ENCODE assay signal across 18 cellular contexts in the genomic region with DNA sequence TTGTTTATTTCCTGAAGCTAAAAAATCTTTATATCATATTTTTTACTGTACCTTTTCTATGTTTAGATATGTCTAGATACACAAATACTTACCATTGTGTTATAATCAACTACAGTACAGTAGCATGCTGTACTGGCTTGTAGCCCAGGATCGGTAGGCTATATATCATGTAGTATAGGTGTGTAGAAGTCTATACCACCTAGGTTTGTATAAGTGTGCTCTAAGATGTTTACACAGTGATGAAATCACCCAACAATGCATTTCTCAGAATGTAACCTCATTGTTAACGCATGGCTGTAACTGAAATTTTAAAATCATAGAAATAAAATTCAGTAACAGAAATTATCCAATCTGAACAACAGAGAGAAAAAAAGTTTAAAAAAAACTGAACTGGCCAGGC. TPM values are rescaled to one million over a fixed set of nuclear protein-coding genes. Genes with fewer than 3 reads are reported as not detected.
DNase-seq lines count a peak whose midpoint lies in the region; ATAC-seq, FAIRE-seq and TF ChIP-seq lines count a peak whose summit lies in the region.
"Had no signal": no experiment of that assay in that cellular context is flagged by ENCODE, and none has a peak within 500 bp of the region (broad histone marks: within the 10 kb centered on the region; RNA-seq: fewer than 3 reads in every experiment).

No MANE protein-coding gene starts in this region.

- H3F3A ChIP-seq in PC-3 (ENCODE audit: low read length, unreplicated experiment): no peaks in the 10 kb centered on the region

- H3K4me3 ChIP-seq in PC-3 (ENCODE audit: low read length): no peak overlapping the region
- no peak overlapping the region for H3K4me3 ChIP-seq in bronchial epithelial cell (ENCODE audit: low read depth, low read length)
- H3K4me3 ChIP-seq: BLaER1 treated with 17β-estradiol and CSF1 and Interleukin-3, amounts not matched to agents 10 nM and 100 nM; GM12878 had no signal

- peaks cover 18% of the 10 kb centered on the region for H3K4me1 ChIP-seq in PC-3 (ENCODE audit: insufficient read depth, low read length)

- no peaks in the 10 kb centered on the region for H4K20me1 ChIP-seq in PC-3 (ENCODE audit: low read length)

- H3K36me3 ChIP-seq in PC-3 (ENCODE audit: low read depth, low read length): peaks cover 14% of the 10 kb centered on the region; the same call in 1 of the 2 replicates
- peaks cover 7% of the 10 kb centered on the region for H3K36me3 ChIP-seq in bronchial epithelial cell (ENCODE audit: control insufficient read depth, insufficient read depth, low read length)

- TF ChIP-seq CTCF in PC-3 (conservative IDR thresholded peaks at IDR 0.05; ENCODE audit: low read depth, low read length) (no peak), bronchial epithelial cell (IDR thresholded peaks at IDR 0.05; ENCODE audit: insufficient read depth, low read length, severe bottlenecking) (no peak)

- H3K9me3 ChIP-seq in PC-3 (ENCODE audit: low read length): no peaks in the 10 kb centered on the region
- H3K9me3 ChIP-seq: BLaER1 treated with 17β-estradiol and CSF1 and Interleukin-3, amounts not matched to agents 10 nM and 100 nM had no signal

- peak overlapping the region; percentile 19; the same call in 1 of the 2 replicates for H3K4me2 ChIP-seq in PC-3 (ENCODE audit: low read length)
- H3K4me2 ChIP-seq: BLaER1 treated with 17β-estradiol and CSF1 and Interleukin-3, amounts not matched to agents 10 nM and 100 nM had no signal

- no peak overlapping the region for H3K9ac ChIP-seq in PC-3 (ENCODE audit: low read length)
- H3K9ac ChIP-seq: BLaER1 treated with 17β-estradiol and CSF1 and Interleukin-3, amounts not matched to agents 10 nM and 100 nM had no signal

- H2AFZ ChIP-seq in PC-3 (ENCODE audit: low read length): no peak overlapping the region

- POLR2A ChIA-PET in PC-3 (lab: Charles Lee; ENCODE audit: unreplicated experiment): no interaction called here

- no peaks in the 10 kb centered on the region for H3K9me2 ChIP-seq in PC-3 (replicated peaks; ENCODE audit: low read length)

- no peaks in the 10 kb centered on the region for H3K27me3 ChIP-seq in PC-3 (ENCODE audit: low read length)
- no peaks in the 10 kb centered on the region for H3K27me3 ChIP-seq in bronchial epithelial cell (ENCODE audit: control insufficient read depth, insufficient read depth, low read length)
- H3K27me3 ChIP-seq: BLaER1 treated with 17β-estradiol and CSF1 and Interleukin-3, amounts not matched to agents 10 nM and 100 nM had no signal

- no TSS peak for BruUV-seq in PC-3 (replicated peaks; lab: Mats Ljungman, UMichigan)

- no peaks in the 10 kb centered on the region for H3K79me2 ChIP-seq in PC-3 (ENCODE audit: low read length)

- CTCF ChIA-PET in PC-3 (lab: Charles Lee): no interaction called here

- DNase-seq in PC-3 (peak; percentile 83), bronchial epithelial cell (ENCODE audit: low read depth) (peak; percentile 67), left colon (no peak), germinal center (ENCODE audit: low spot score) (no peak), MV-4-11 (lab: John Stamatoyannopoulos, UW) (no peak)
- DNase-seq in activated CD4-positive, alpha-beta T cell treated with anti-CD3 and anti-CD28 coated beads for 1 hour: no peak
- DNase-seq: CD4-positive, CD25-positive, alpha-beta regulatory T cell; CD8-positive, alpha-beta memory T cell; COR-L47; DMS 273 treated with DMSO at 0.1 percent for 48 hours; DMS53; DND-41; EL; H9 had no signal

- no peak for FAIRE-seq in bronchial epithelial cell (lab: Jason Lieb, UNC)
- FAIRE-seq: GM12878, H1 had no signal

- ATAC-seq in PC-3: peak; percentile 87
- ATAC-seq in left colon: peak; percentile 44
- ATAC-seq: GM12878 had no signal

- peak overlapping the region; percentile 35 for H3K27ac ChIP-seq in PC-3 (ENCODE audit: low read length)
- H3K27ac ChIP-seq: HL-60 had no signal

- intact Hi-C loops in PC-3 (cut with micrococcal nuclease): loop anchor here (5.0 kb wide), 2 partner anchors 62 to 157 kb away; a partner anchor contains a TSS
- intact Hi-C loops in left colon (cut with DNase I, micrococcal nuclease): loop anchor here in 1 of 2 donors (10.0 kb wide), 1 partner anchor 155 kb away; a partner anchor contains a TSS

RNA-seq across cellular contexts. Expression of a gene that starts 43.2 kb away (rescaled TPM):
- 38.2 and 39.0 TPM in 2 replicates for total RNA-seq in PC-3 (2014; rRNA removed)
- total RNA-seq in bronchial epithelial cell: 40.5 and 52.4 TPM in 2 replicates
- 10 to 100 TPM; 49.1 to 60.2 TPM for total RNA-seq in left colon

Comparison
In these comparisons a context has a peak if more than half of its experiments do, and no peak if none do; other contexts are left out.
1. DNase-seq: peak in PC-3 (single experiment) and bronchial epithelial cell (single experiment); none in left colon (0 of 2), activated CD4-positive, alpha-beta T cell treated with anti-CD3 and anti-CD28 coated beads for 1 hour (single experiment), germinal center (single experiment) and MV-4-11 (single experiment).